1 cellular context compared by ENCODE assay signal in the genomic region with DNA sequence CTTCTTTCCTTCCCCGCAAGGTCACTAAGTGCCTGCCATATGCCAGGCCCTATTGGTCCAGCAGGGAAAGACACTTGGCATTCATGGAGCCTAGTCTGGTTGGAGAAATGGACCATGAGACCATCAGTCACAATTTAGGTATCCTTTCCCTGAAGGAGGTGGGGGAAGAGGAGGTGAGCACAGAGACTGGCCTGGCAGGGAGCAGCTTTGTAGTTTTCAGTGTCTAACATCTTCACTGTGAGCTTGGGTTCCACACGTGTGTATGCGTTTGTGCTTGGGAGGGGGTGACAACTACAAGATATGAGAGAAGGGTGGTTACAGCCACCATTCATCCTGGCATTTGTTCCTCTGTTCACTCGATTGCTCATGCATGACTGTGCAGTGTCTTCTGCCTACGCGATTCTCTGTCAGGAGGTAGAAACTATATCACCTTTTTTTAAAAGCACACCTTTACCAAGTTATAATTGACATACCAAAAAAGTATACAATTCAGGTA.
TF ChIP-seq lines count a peak whose summit lies in the region.

No MANE protein-coding gene starts in this region.

TF ChIP-seq in IMR-90, 13 proteins besides CTCF, POLR2A, EP300 and RAD21:
- TF ChIP-seq, protein P1, sequence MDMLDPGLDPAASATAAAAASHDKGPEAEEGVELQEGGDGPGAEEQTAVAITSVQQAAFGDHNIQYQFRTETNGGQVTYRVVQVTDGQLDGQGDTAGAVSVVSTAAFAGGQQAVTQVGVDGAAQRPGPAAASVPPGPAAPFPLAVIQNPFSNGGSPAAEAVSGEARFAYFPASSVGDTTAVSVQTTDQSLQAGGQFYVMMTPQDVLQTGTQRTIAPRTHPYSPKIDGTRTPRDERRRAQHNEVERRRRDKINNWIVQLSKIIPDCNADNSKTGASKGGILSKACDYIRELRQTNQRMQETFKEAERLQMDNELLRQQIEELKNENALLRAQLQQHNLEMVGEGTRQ (IDR thresholded peaks at IDR 0.05; ENCODE audit: low read depth, low read length): no peak
